Comparison of ENCODE assay signal across 10 cellular contexts in genomic region chr13:101520672-101521071, GRCh38.
A peak's percentile ranks its signal among the peaks of the same experiment; 100 is the strongest.
DNase-seq lines count a peak whose midpoint lies in the region; ATAC-seq and TF ChIP-seq lines count a peak whose summit lies in the region.
"Had no signal": no experiment of that assay in that cellular context is flagged by ENCODE, and none has a peak within 500 bp of the region (broad histone marks: within the 10 kb centered on the region; RNA-seq: fewer than 3 reads in every experiment).

No MANE protein-coding gene starts in this region.

- no peaks in the 10 kb centered on the region for H3K36me3 Mint-ChIP-seq in activated T-cell treated with anti-CD3 and anti-CD28 coated beads, Interleukin-2, amount 50 U/mL, for 4 hours (ENCODE audit: insufficient read depth)

- in situ Hi-C loops in astrocyte of the spinal cord (cut with HindIII; ENCODE audit: low sequenced_read_pairs), result no loop called here

- WGBS in testis, 2 donors, result 77 to 80% methylated on average over 4 of the region's 4 CpGs

- peak; percentile 55 to 78 for ATAC-seq in activated T-cell treated with anti-CD3 and anti-CD28 coated beads, Interleukin-2, amount 50 U/mL, for 4 hours
- ATAC-seq in stimulated activated naive CD8-positive, alpha-beta T cell treated with anti-CD3 and anti-CD28 coated beads, Interleukin-15, Interleukin-2, amounts not matched to agents 100 U/mL and 50 U/mL, for 24 hours, result peak; percentile 84
- no peak for ATAC-seq in GM21515 (IDR thresholded peaks at IDR 0.05; ENCODE audit: unreplicated experiment)

- intact Hi-C loops in testis (cut with DNase I; ENCODE audit: low total_unique reads), result no loop called here

- TF ChIP-seq POLR2A in testis (IDR thresholded peaks at IDR 0.05), result no peak

- no peaks in the 10 kb centered on the region for H3K9me3 ChIP-seq in testis

- H3K4me1 Mint-ChIP-seq in activated T-cell treated with anti-CD3 and anti-CD28 coated beads, Interleukin-2, amount 50 U/mL, for 4 hours (ENCODE audit: low read depth), result peaks cover 26% of the 10 kb centered on the region

- H3K9me3 Mint-ChIP-seq in activated T-cell treated with anti-CD3 and anti-CD28 coated beads, Interleukin-2, amount 50 U/mL, for 4 hours, result no peaks in the 10 kb centered on the region

- H3K36me3 ChIP-seq in testis (ENCODE audit: low read depth, missing control alignments), result no peaks in the 10 kb centered on the region

- no peak for DNase-seq in activated T-cell treated with anti-CD3 and anti-CD28 coated beads, Interleukin-2, amount 50 U/mL, for 4 hours
- DNase-seq in activated T-cell treated with anti-CD3 and anti-CD28 coated beads, Interleukin-2, amount 50 U/mL, for 1 hour, result no peak
- peak; percentile 21 for DNase-seq in HK-2 (ENCODE audit: unreplicated experiment)
- DNase-seq in astrocyte of the spinal cord (ENCODE audit: low read depth, low spot score), result peak; percentile 78
- peak; percentile 7 for DNase-seq in stimulated activated naive CD8-positive, alpha-beta T cell treated with anti-CD3 and anti-CD28 coated beads, Interleukin-15, Interleukin-2, amounts not matched to agents 100 U/mL and 50 U/mL, for 24 hours
- DNase-seq in testis, result no peak
- DNase-seq in amygdala (lab: John Stamatoyannopoulos, UW), result no peak
- DNase-seq: NCI-H1092 had no signal

- H3K27me3 ChIP-seq in testis, result no peaks in the 10 kb centered on the region

- H3K4me3 ChIP-seq in astrocyte of the spinal cord (ENCODE audit: low read depth, low read length) (no peak overlapping the region), testis (no peak overlapping the region)

- TF ChIP-seq CTCF in astrocyte of the spinal cord (IDR thresholded peaks at IDR 0.05; ENCODE audit: low read depth, low read length) (no peak), testis (IDR thresholded peaks at IDR 0.05) (no peak)

- H3K4me3 Mint-ChIP-seq in activated T-cell treated with anti-CD3 and anti-CD28 coated beads, Interleukin-2, amount 50 U/mL, for 4 hours, result no peak overlapping the region

- H3K27ac ChIP-seq in testis, result no peak overlapping the region
- H3K27ac ChIP-seq: parathyroid adenoma had no signal

- no peaks in the 10 kb centered on the region for H3K27me3 Mint-ChIP-seq in activated T-cell treated with anti-CD3 and anti-CD28 coated beads, Interleukin-2, amount 50 U/mL, for 4 hours (ENCODE audit: low read depth)

- H3K4me1 ChIP-seq in testis, result no peaks in the 10 kb centered on the region
- H3K4me1 ChIP-seq: parathyroid adenoma had no signal

Comparison
In these comparisons a context has a peak if more than half of its experiments do, and no peak if none do; other contexts are left out.
1. DNase-seq: peak in HK-2 (single experiment), astrocyte of the spinal cord (single experiment) and stimulated activated naive CD8-positive, alpha-beta T cell treated with anti-CD3 and anti-CD28 coated beads, Interleukin-15, Interleukin-2, amounts not matched to agents 100 U/mL and 50 U/mL, for 24 hours (single experiment); none in activated T-cell treated with anti-CD3 and anti-CD28 coated beads, Interleukin-2, amount 50 U/mL, for 4 hours (single experiment), activated T-cell treated with anti-CD3 and anti-CD28 coated beads, Interleukin-2, amount 50 U/mL, for 1 hour (single experiment), testis (single experiment) and amygdala (0 of 56).